ENCODE assay signal across 1 cellular context in genomic region chr6:127514396-127515227, GRCh38.
TF ChIP-seq lines count a peak whose summit lies in the region.

No MANE protein-coding gene starts in this region.

TF ChIP-seq in SK-N-SH treated with all-trans-retinoic acid at 6 μM for 48 hours, 23 proteins besides CTCF, POLR2A, EP300 and RAD21 (continued from another document):
- TF ChIP-seq CREB5 (CRISPR knock-in tag; IDR thresholded peaks at IDR 0.05; ENCODE audit: low read depth): no peak
